In genomic region chr14:50340945-50341344, GRCh38 we compare ENCODE assay signal across 18 cellular contexts. TPM values are rescaled to one million over a fixed set of nuclear protein-coding genes. Genes with fewer than 3 reads are reported as not detected.
DNase-seq lines count a peak whose midpoint lies in the region; ATAC-seq, FAIRE-seq and TF ChIP-seq lines count a peak whose summit lies in the region.
"Had no signal": no experiment of that assay in that cellular context is flagged by ENCODE, and none has a peak within 500 bp of the region (broad histone marks: within the 10 kb centered on the region; RNA-seq: fewer than 3 reads in every experiment).

No MANE protein-coding gene starts in this region.

- H4K5ac ChIP-seq in H1 (ENCODE audit: insufficient read length, low read depth, low read length): no peak overlapping the region

- H2AK5ac ChIP-seq in H1 (ENCODE audit: low read depth, low read length): no peak overlapping the region

- H3K4me1 ChIP-seq in OCI-LY1 (ENCODE audit: insufficient read depth, low read length, severe bottlenecking) (peaks cover 19% of the 10 kb centered on the region), H1 (replicated peaks in 1 of 4; ENCODE audit: control insufficient read depth in 3 of 4, insufficient read depth in 4 of 4, low read length in 3 of 4) (peaks cover 1 to 8% (median 4%) of the 10 kb centered on the region in 4 experiments; a peak in 6 of 7 replicates)

- no peaks in the 10 kb centered on the region for H3F3A ChIP-seq in OCI-LY1 (ENCODE audit: insufficient read depth, low read length)

- peak; percentile 15 for DNase-seq in NCI-H2171 treated with DMSO at 0.1 percent for 48 hours (lab: John Stamatoyannopoulos, UW)
- DNase-seq in NCI-H2171 (lab: John Stamatoyannopoulos, UW): no peak
- DNase-seq in H1 (ENCODE audit: low read depth in 1 of 2, low spot score in 2 of 2): no peak
- no peak for DNase-seq in type B pancreatic cell (ENCODE audit: extremely low spot score, unreplicated experiment)
- DNase-seq in superior temporal gyrus (ENCODE audit: extremely low spot score): no peak
- DNase-seq in nucleus accumbens (lab: John Stamatoyannopoulos, UW): no peak
- DNase-seq: ACHN; activated CD4-positive, alpha-beta T cell treated with anti-CD3 and anti-CD28 coated beads for 4 hours; activated T-cell treated with anti-CD3 and anti-CD28 coated beads, Interleukin-2, amount 50 U/mL, for 4 hours; amniotic stem cell; GM23248; MM.1S; NCI-H226; occipital lobe; PC-9 had no signal

- H3K4me3 ChIP-seq in OCI-LY1 (ENCODE audit: low read depth, low read length, poor library complexity, severe bottlenecking) (no peak overlapping the region), H1 (ENCODE audit: extremely low read depth in 1 of 4, insufficient read depth in 2 of 4, low read depth in 3 of 4, low read length in 4 of 4) (no peak overlapping the region)
- H3K4me3 ChIP-seq: GM23248, PC-9 had no signal

- no peak overlapping the region for H3K4me3 Mint-ChIP-seq in type B pancreatic cell
- H3K4me3 Mint-ChIP-seq: activated T-cell treated with anti-CD3 and anti-CD28 coated beads, Interleukin-2, amount 50 U/mL, for 4 hours; memory B cell had no signal

- no peak overlapping the region for H3K23ac ChIP-seq in H1 (ENCODE audit: insufficient read length)

- H2BK15ac ChIP-seq in H1 (ENCODE audit: low read length): no peak overlapping the region

- H3K27me3 Mint-ChIP-seq in type B pancreatic cell: no peaks in the 10 kb centered on the region
- H3K27me3 Mint-ChIP-seq: memory B cell had no signal

- no peaks in the 10 kb centered on the region for H3K36me3 Mint-ChIP-seq in type B pancreatic cell
- H3K36me3 Mint-ChIP-seq: memory B cell had no signal

- no peaks in the 10 kb centered on the region for H3K79me1 ChIP-seq in H1 (ENCODE audit: low read depth, low read length)

- no peaks in the 10 kb centered on the region for H3K79me2 ChIP-seq in OCI-LY1 (ENCODE audit: insufficient read depth, low read length)
- H3K79me2 ChIP-seq in H1 (ENCODE audit: control insufficient read depth in 1 of 2, insufficient read depth in 2 of 2, low read length in 2 of 2): no peaks in the 10 kb centered on the region

- no peak overlapping the region for H4K91ac ChIP-seq in H1 (replicated peaks; ENCODE audit: insufficient read length, low read length)

- H3K27ac ChIP-seq in OCI-LY1 (ENCODE audit: low read depth, low read length, poor library complexity, severe bottlenecking) (no peak overlapping the region), H1 (ENCODE audit: low read depth, low read length) (no peak overlapping the region)
- H3K27ac ChIP-seq: GM23248, PC-9 had no signal

- TF ChIP-seq RAD21 in H1 (IDR thresholded peaks at IDR 0.05 in 1 of 2, conservative IDR thresholded peaks at IDR 0.05 in 1 of 2; ENCODE audit: low read depth in 2 of 2, low read length in 2 of 2): peak; percentile 48 to 58

- H3K9ac ChIP-seq in OCI-LY1 (ENCODE audit: low read length): no peak overlapping the region
- H3K9ac ChIP-seq in H1 (replicated peaks in 1 of 4; ENCODE audit: extremely low read depth in 1 of 4, low read depth in 3 of 4, low read length in 3 of 4): no peak overlapping the region
- H3K9ac ChIP-seq: GM23248 had no signal

- H3K14ac ChIP-seq in H1 (ENCODE audit: insufficient read length): peak overlapping the region; percentile 51

- no peaks in the 10 kb centered on the region for H3K9me2 ChIP-seq in OCI-LY1 (ENCODE audit: low read depth, low read length)

- H4K20me1 ChIP-seq in OCI-LY1 (ENCODE audit: insufficient read depth, low read length) (no peaks in the 10 kb centered on the region), H1 (replicated peaks in 1 of 2; ENCODE audit: control insufficient read depth in 1 of 2, insufficient read depth in 2 of 2, low read length in 2 of 2) (no peaks in the 10 kb centered on the region)

- no peak overlapping the region for H2BK20ac ChIP-seq in H1 (ENCODE audit: low read length)

- H3K23me2 ChIP-seq in H1 (ENCODE audit: low read depth, low read length): no peaks in the 10 kb centered on the region

- H2BK5ac ChIP-seq in H1 (ENCODE audit: low read depth, low read length): no peak overlapping the region

- H3K9me3 ChIP-seq in OCI-LY1 (ENCODE audit: low read length) (no peaks in the 10 kb centered on the region), H1 (ENCODE audit: insufficient read depth in 2 of 2, low read depth in 1 of 2, low read length in 1 of 2) (no peaks in the 10 kb centered on the region)

- no peak overlapping the region for H3K18ac ChIP-seq in H1 (ENCODE audit: extremely low read depth, low read length)

- H3K4me2 ChIP-seq in OCI-LY1 (ENCODE audit: low read length): no peak overlapping the region
- no peak overlapping the region for H3K4me2 ChIP-seq in H1 (ENCODE audit: insufficient read depth in 1 of 2, low read depth in 2 of 2, low read length in 2 of 2)
- H3K4me2 ChIP-seq: PC-9 had no signal

- H2AFZ ChIP-seq in OCI-LY1 (ENCODE audit: low read length): no peak overlapping the region
- H2AFZ ChIP-seq in H1 (ENCODE audit: low read length): no peak overlapping the region
- H2AFZ ChIP-seq: GM23248, PC-9 had no signal

- H3K27me3 ChIP-seq in OCI-LY1 (ENCODE audit: insufficient read depth, low read length): no peaks in the 10 kb centered on the region
- H3K27me3 ChIP-seq in H1 (replicated peaks in 1 of 4; ENCODE audit: control insufficient read depth in 3 of 4, extremely low read depth in 1 of 4, insufficient read depth in 3 of 4, low read length in 3 of 4): no peaks in the 10 kb centered on the region

- no peak for ATAC-seq in HG02840 (IDR thresholded peaks at IDR 0.05; ENCODE audit: low FRiP score, unreplicated experiment)
- ATAC-seq: activated T-cell treated with anti-CD3 and anti-CD28 coated beads, Interleukin-2, amount 50 U/mL, for 4 hours had no signal

- H2BK12ac ChIP-seq in H1 (ENCODE audit: low read depth, low read length): no peak overlapping the region

- peaks cover 17% of the 10 kb centered on the region for H3K4me1 Mint-ChIP-seq in type B pancreatic cell (ENCODE audit: unreplicated experiment)

- TF ChIP-seq EP300 in H1 (IDR thresholded peaks at IDR 0.05; ENCODE audit: borderline replicate concordance in 1 of 2, low read depth in 2 of 2, low read length in 2 of 2): no peak

- H4K8ac ChIP-seq in H1 (ENCODE audit: extremely low read depth, insufficient read depth, low read length): peak overlapping the region; percentile 57; the same call in 1 of the 2 replicates

- FAIRE-seq in H1 (lab: Jason Lieb, UNC): no peak

- no peak overlapping the region for H3K27ac Mint-ChIP-seq in type B pancreatic cell
- H3K27ac Mint-ChIP-seq: memory B cell had no signal

- H3K56ac ChIP-seq in H1 (replicated peaks; ENCODE audit: insufficient read length, low read depth, low read length): no peak overlapping the region

- H2BK120ac ChIP-seq in H1 (replicated peaks; ENCODE audit: low read depth, low read length): no peak overlapping the region

- CTCF ChIA-PET in H1 (lab: Charles Lee; ENCODE audit: partially characterized antibody): interaction anchor here (0.8 to 2.4 kb wide), 12 partner anchors 8 to 191 kb away, joined by 3 to 7 read pairs (median 3); no protein-coding TSS in a partner anchor

- H3K36me3 ChIP-seq in OCI-LY1 (ENCODE audit: insufficient read depth, low read length) (no peaks in the 10 kb centered on the region), H1 (ENCODE audit: control insufficient read depth in 2 of 4, insufficient read depth in 4 of 4, low read length in 3 of 4) (peaks cover 0 to 2% (median 0%) of the 10 kb centered on the region in 4 experiments; a peak in 1 of 8 replicates)

- TF ChIP-seq CTCF in OCI-LY1 (IDR thresholded peaks at IDR 0.05; ENCODE audit: low read length) (peak; percentile 49; the same call in 1 of the 2 replicates), H1 (IDR thresholded peaks at IDR 0.05; ENCODE audit: control extremely low read depth in 1 of 3, insufficient read depth in 1 of 3, low read depth in 1 of 3, low read length in 3 of 3) (peak; percentile 50 to 66 (median 66)), type B pancreatic cell (conservative IDR thresholded peaks at IDR 0.05) (peak; percentile 47)

- no peak for TF ChIP-seq POLR2A in H1 (IDR thresholded peaks at IDR 0.05; ENCODE audit: control extremely low read depth in 1 of 2, low read depth in 2 of 2, low read length in 2 of 2)

- POLR2A ChIA-PET in H1 (lab: Charles Lee; ENCODE audit: partially characterized antibody): interaction anchor here (1.0 to 1.6 kb wide), 2 partner anchors 53 to 191 kb away, joined by 3 to 4 read pairs; partner anchors contain the start of gene MAP4K5

- no peaks in the 10 kb centered on the region for H3K9me3 Mint-ChIP-seq in type B pancreatic cell
- H3K9me3 Mint-ChIP-seq: activated T-cell treated with anti-CD3 and anti-CD28 coated beads, Interleukin-2, amount 50 U/mL, for 4 hours; memory B cell had no signal

- H3K4ac ChIP-seq in H1 (replicated peaks; ENCODE audit: insufficient read length, low read depth, low read length): no peak overlapping the region

- WGBS in H1 (ENCODE audit: extremely low coverage in 1 of 2, insufficient coverage in 1 of 2, insufficient read length in 1 of 2, insufficient replicate concordance in 2 of 2, low coverage in 1 of 2, low lambda C conversion rate in 2 of 2, missing lambda C conversion rate in 1 of 2), 2 experiments: 79% methylated on average over 9 of the region's 9 CpGs; no CpG with 5 or more reads in 1 of the 2 experiments

RNA-seq across cellular contexts. Expression of gene DMAC2L, which starts 28.8 kb away (rescaled TPM):
- total RNA-seq in H1 (2021; fragmentation: NEBNext Ultra II Directional; extraction: Animal tissue kit (Norgen Biotek cat#: 25700)): 19.7 and 20.3 TPM in 2 replicates
- polyA plus RNA-seq in H1 (2011; rRNA removed): 22.5 and 28.9 TPM in 2 replicates
- polyA plus RNA-seq in H1 (2011; cell fraction: cytosol; rRNA removed): 27.4 TPM
- 11.4 TPM for polyA plus RNA-seq in H1 (2011; cell fraction: nucleus; rRNA removed)
- polyA plus RNA-seq in H1 (2012, experiment 1 of 2): 15.5 to 22.3 TPM (median 21.3 TPM) in 4 replicates
- 10.7 TPM for polyA plus RNA-seq in H1 (2012, experiment 2 of 2)
- polyA plus RNA-seq in H1 (2013, experiment 1 of 2): 10.4 TPM
- 9.7 TPM for polyA plus RNA-seq in H1 (2013, experiment 2 of 2)
- 18.0 TPM in 2 replicates for polyA minus RNA-seq in H1 (2011; rRNA and poly(A)+ RNA removed)
- polyA minus RNA-seq in H1 (2011; cell fraction: cytosol; rRNA and poly(A)+ RNA removed): 8.8 TPM
- 21.5 TPM for polyA minus RNA-seq in H1 (2011; cell fraction: nucleus; rRNA and poly(A)+ RNA removed)
- total RNA-seq in type B pancreatic cell (ENCODE audit: low replicate concordance): 13.9 and 15.6 TPM in 2 replicates

RNA-seq across cellular contexts. Expression of gene L2HGDH, which starts 28.9 kb away (rescaled TPM):
- 28.6 and 29.7 TPM in 2 replicates for total RNA-seq in H1 (2021; fragmentation: NEBNext Ultra II Directional; extraction: Animal tissue kit (Norgen Biotek cat#: 25700))
- polyA plus RNA-seq in H1 (2011; rRNA removed): 12.2 and 12.9 TPM in 2 replicates
- 14.5 TPM for polyA plus RNA-seq in H1 (2011; cell fraction: cytosol; rRNA removed)
- 14.6 TPM for polyA plus RNA-seq in H1 (2011; cell fraction: nucleus; rRNA removed)
- polyA plus RNA-seq in H1 (2012, experiment 1 of 2): 20.3 to 27.4 TPM (median 23.4 TPM) in 4 replicates
- polyA plus RNA-seq in H1 (2012, experiment 2 of 2): 4.7 TPM
- polyA plus RNA-seq in H1 (2013, experiment 1 of 2): 13.8 TPM
- 13.3 TPM for polyA plus RNA-seq in H1 (2013, experiment 2 of 2)
- 11.4 and 15.5 TPM in 2 replicates for polyA minus RNA-seq in H1 (2011; rRNA and poly(A)+ RNA removed)
- 10.1 TPM for polyA minus RNA-seq in H1 (2011; cell fraction: cytosol; rRNA and poly(A)+ RNA removed)
- 19.9 TPM for polyA minus RNA-seq in H1 (2011; cell fraction: nucleus; rRNA and poly(A)+ RNA removed)
- 10.8 and 13.3 TPM in 2 replicates for total RNA-seq in type B pancreatic cell (ENCODE audit: low replicate concordance)

RNA-seq across cellular contexts. Expression of gene CDKL1, which starts 55.7 kb away (rescaled TPM):
- total RNA-seq in H1 (2021; fragmentation: NEBNext Ultra II Directional; extraction: Animal tissue kit (Norgen Biotek cat#: 25700)): 1.6 and 2.2 TPM in 2 replicates
- 0.50 and 1.2 TPM in 2 replicates for polyA plus RNA-seq in H1 (2011; rRNA removed)
- 0.76 TPM for polyA plus RNA-seq in H1 (2011; cell fraction: cytosol; rRNA removed)
- 1.2 TPM for polyA plus RNA-seq in H1 (2011; cell fraction: nucleus; rRNA removed)
- polyA plus RNA-seq in H1 (2012, experiment 1 of 2): 0.88 to 3.0 TPM (median 1.9 TPM) in 4 replicates
- 0.08 TPM for polyA plus RNA-seq in H1 (2012, experiment 2 of 2)
- polyA plus RNA-seq in H1 (2013, experiment 1 of 2): 2.5 TPM
- polyA plus RNA-seq in H1 (2013, experiment 2 of 2): 2.2 TPM
- polyA minus RNA-seq in H1 (2011; rRNA and poly(A)+ RNA removed): 2.4 and 4.1 TPM in 2 replicates
- 4.6 TPM for polyA minus RNA-seq in H1 (2011; cell fraction: cytosol; rRNA and poly(A)+ RNA removed)
- 7.9 TPM for polyA minus RNA-seq in H1 (2011; cell fraction: nucleus; rRNA and poly(A)+ RNA removed)
- 1.5 and 3.4 TPM in 2 replicates for total RNA-seq in type B pancreatic cell (ENCODE audit: low replicate concordance)
